9 cellular contexts compared by ENCODE assay signal in genomic region chr16:29809031-29809747, GRCh38. TPM values are rescaled to one million over a fixed set of nuclear protein-coding genes. Genes with fewer than 3 reads are reported as not detected.
DNase-seq lines count a peak whose midpoint lies in the region; ATAC-seq and TF ChIP-seq lines count a peak whose summit lies in the region.
"Had no signal": no experiment of that assay in that cellular context is flagged by ENCODE, and none has a peak within 500 bp of the region (broad histone marks: within the 10 kb centered on the region; RNA-seq: fewer than 3 reads in every experiment).

No MANE protein-coding gene starts in this region.

- peaks cover 13 to 19% of the 10 kb centered on the region in 2 donors for H3K36me3 Mint-ChIP-seq in activated T-cell treated with anti-CD3 and anti-CD28 coated beads, Interleukin-2, amount 50 U/mL, for 72 hours (ENCODE audit: insufficient read depth in 2 of 2)
- peaks cover 41% of the 10 kb centered on the region for H3K36me3 Mint-ChIP-seq in activated naive CD8-positive, alpha-beta T cell treated with anti-CD3 and anti-CD28 coated beads for 36 hours

- H3K4me1 ChIP-seq in tibial artery: peaks cover 18 to 68% (median 55%) of the 10 kb centered on the region in 4 donors

- intact Hi-C loops in left colon (cut with DNase I, micrococcal nuclease): no loop called here
- intact Hi-C loops in tibial artery (cut with DNase I; ENCODE audit: low total_unique reads): no loop called here

- H3K36me3 ChIP-seq in tibial artery: peaks cover 11 to 21% (median 13%) of the 10 kb centered on the region in 3 donors

- TF ChIP-seq CTCF in tibial artery (IDR thresholded peaks at IDR 0.05): no peak

- no peaks in the 10 kb centered on the region for H3K9me3 Mint-ChIP-seq in activated T-cell treated with anti-CD3 and anti-CD28 coated beads, Interleukin-2, amount 50 U/mL, for 72 hours
- no peaks in the 10 kb centered on the region for H3K9me3 Mint-ChIP-seq in activated naive CD8-positive, alpha-beta T cell treated with anti-CD3 and anti-CD28 coated beads for 36 hours

- H3K9me3 ChIP-seq in tibial artery: no peaks in the 10 kb centered on the region

- in situ Hi-C loops in ACHN (cut with HindIII; ENCODE audit: low pct_ligation_motif_present, low pct_unique_long_range_greater_than_20kb, low sequenced_read_pairs): no loop called here

- DNase-seq in activated T-cell treated with anti-CD3 and anti-CD28 coated beads, Interleukin-2, amount 50 U/mL, for 72 hours: peak in 1 of 2 donors; percentile 11
- no peak for DNase-seq in activated T-cell treated with anti-CD3 and anti-CD28 coated beads, Interleukin-2, amount 50 U/mL, for 48 hours
- DNase-seq in activated naive CD8-positive, alpha-beta T cell treated with anti-CD3 and anti-CD28 coated beads for 36 hours: no peak
- DNase-seq in left colon: peak; percentile 32 to 38
- peak in 1 of 2 donors; percentile 75 for DNase-seq in tibial artery
- no peak for DNase-seq in ACHN
- DNase-seq in 8988T: no peak
- DNase-seq: NCI-H1436 treated with DMSO at 0.1 percent for 48 hours had no signal

- no peak for ATAC-seq in activated T-cell treated with anti-CD3 and anti-CD28 coated beads, Interleukin-2, amount 50 U/mL, for 72 hours (replicated peaks in 1 of 2)
- ATAC-seq in left colon (no peak), GM18517 (IDR thresholded peaks at IDR 0.05; ENCODE audit: unreplicated experiment) (no peak)

- H3K4me1 Mint-ChIP-seq in activated T-cell treated with anti-CD3 and anti-CD28 coated beads, Interleukin-2, amount 50 U/mL, for 72 hours (ENCODE audit: low read depth): peaks cover 68% of the 10 kb centered on the region
- H3K4me1 Mint-ChIP-seq in activated naive CD8-positive, alpha-beta T cell treated with anti-CD3 and anti-CD28 coated beads for 36 hours: peaks cover 44% of the 10 kb centered on the region

- no peaks in the 10 kb centered on the region for H3K27me3 ChIP-seq in tibial artery

- peak overlapping the region; percentile 87 to 95 for H3K4me3 Mint-ChIP-seq in activated T-cell treated with anti-CD3 and anti-CD28 coated beads, Interleukin-2, amount 50 U/mL, for 72 hours
- H3K4me3 Mint-ChIP-seq in activated naive CD8-positive, alpha-beta T cell treated with anti-CD3 and anti-CD28 coated beads for 36 hours: peak overlapping the region; percentile 99

- peak overlapping the region; percentile 39 for H3K27ac Mint-ChIP-seq in activated T-cell treated with anti-CD3 and anti-CD28 coated beads, Interleukin-2, amount 50 U/mL, for 72 hours
- peak overlapping the region; percentile 99 for H3K27ac Mint-ChIP-seq in activated naive CD8-positive, alpha-beta T cell treated with anti-CD3 and anti-CD28 coated beads for 36 hours

- H3K4me3 ChIP-seq in tibial artery: peak overlapping the region; percentile 0 to 73

- peak overlapping the region; percentile 90 to 97 for H3K27ac ChIP-seq in tibial artery

- no peaks in the 10 kb centered on the region for H3K27me3 Mint-ChIP-seq in activated T-cell treated with anti-CD3 and anti-CD28 coated beads, Interleukin-2, amount 50 U/mL, for 72 hours (ENCODE audit: low read depth)
- H3K27me3 Mint-ChIP-seq in activated naive CD8-positive, alpha-beta T cell treated with anti-CD3 and anti-CD28 coated beads for 36 hours: peaks cover 16% of the 10 kb centered on the region

RNA-seq across cellular contexts. Expression of gene PRRT2, which starts 2.8 kb away (rescaled TPM):
- total RNA-seq in activated T-cell treated with anti-CD3 and anti-CD28 coated beads, Interleukin-2, amount 50 U/mL, for 72 hours: 1 to 10 TPM; 2.4 to 2.8 TPM
- 1 to 10 TPM in 1 of 2 experiments, under 1 TPM in 1; 0.52 to 1.3 TPM for total RNA-seq in activated naive CD8-positive, alpha-beta T cell treated with anti-CD3 and anti-CD28 coated beads for 36 hours
- total RNA-seq in left colon: 1 to 10 TPM; 1.3 to 2.0 TPM

RNA-seq across cellular contexts. Expression of gene MAZ, which starts 2.9 kb away (rescaled TPM):
- 100 to 1,000 TPM; 266 to 329 TPM for total RNA-seq in activated T-cell treated with anti-CD3 and anti-CD28 coated beads, Interleukin-2, amount 50 U/mL, for 72 hours
- 100 to 1,000 TPM; 427 to 438 TPM for total RNA-seq in activated naive CD8-positive, alpha-beta T cell treated with anti-CD3 and anti-CD28 coated beads for 36 hours
- 100 to 1,000 TPM; 252 to 365 TPM for total RNA-seq in left colon

RNA-seq across cellular contexts. Expression of gene PAGR1, which starts 6.8 kb away (rescaled TPM):
- 10 to 100 TPM; 14.8 to 17.8 TPM for total RNA-seq in activated T-cell treated with anti-CD3 and anti-CD28 coated beads, Interleukin-2, amount 50 U/mL, for 72 hours
- total RNA-seq in activated naive CD8-positive, alpha-beta T cell treated with anti-CD3 and anti-CD28 coated beads for 36 hours: 10 to 100 TPM; 33.7 to 34.8 TPM
- 10 to 100 TPM; 16.8 to 17.4 TPM for total RNA-seq in left colon

RNA-seq across cellular contexts. Expression of gene MVP, which starts 11.1 kb away (rescaled TPM):
- 100 to 1,000 TPM; 148 to 161 TPM for total RNA-seq in activated T-cell treated with anti-CD3 and anti-CD28 coated beads, Interleukin-2, amount 50 U/mL, for 72 hours
- total RNA-seq in activated naive CD8-positive, alpha-beta T cell treated with anti-CD3 and anti-CD28 coated beads for 36 hours: 10 to 100 TPM; 30.7 to 30.8 TPM
- total RNA-seq in left colon: 100 to 1,000 TPM; 467 to 578 TPM

RNA-seq across cellular contexts. Expression of gene KIF22, which starts 18.6 kb away (rescaled TPM):
- 100 to 1,000 TPM; 153 to 180 TPM for total RNA-seq in activated T-cell treated with anti-CD3 and anti-CD28 coated beads, Interleukin-2, amount 50 U/mL, for 72 hours
- 100 to 1,000 TPM; 145 to 150 TPM for total RNA-seq in activated naive CD8-positive, alpha-beta T cell treated with anti-CD3 and anti-CD28 coated beads for 36 hours
- total RNA-seq in left colon: 10 to 100 TPM; 53.0 to 55.2 TPM

Comparison
In these comparisons a context has a peak if more than half of its experiments do, and no peak if none do; other contexts are left out.
1. DNase-seq: peak in left colon (2 of 2); none in activated T-cell treated with anti-CD3 and anti-CD28 coated beads, Interleukin-2, amount 50 U/mL, for 48 hours (0 of 2), activated naive CD8-positive, alpha-beta T cell treated with anti-CD3 and anti-CD28 coated beads for 36 hours (single experiment), ACHN (single experiment) and 8988T (single experiment).